12 cellular contexts compared by ENCODE assay signal in genomic region chr3:100164730-100165129, GRCh38.
"Had no signal": no experiment of that assay in that cellular context is flagged by ENCODE, and none has a peak within 500 bp of the region (broad histone marks: within the 10 kb centered on the region; RNA-seq: fewer than 3 reads in every experiment).

No MANE protein-coding gene starts in this region.

- H3K4me3 ChIP-seq: neural progenitor cell, ovary, upper lobe of right lung had no signal

- DNase-seq: activated CD4-positive, alpha-beta T cell treated with anti-CD3 and anti-CD28 coated beads for 48 hours; activated CD8-positive, alpha-beta memory T cell treated with anti-CD3 and anti-CD28 coated beads, Interleukin-2, amount 50 U/mL, for 48 hours; activated gamma-delta T cell; activated T-cell treated with anti-CD3 and anti-CD28 coated beads, Interleukin-2, amount 50 U/mL, for 72 hours; amniotic stem cell; effector memory CD4-positive, alpha-beta T cell; ovary; upper lobe of right lung had no signal

- H3K4me1 ChIP-seq: neural progenitor cell had no signal

- H3K27ac ChIP-seq: neural progenitor cell, upper lobe of right lung had no signal

- H3K4me2 ChIP-seq: neural progenitor cell had no signal

- H3K36me3 ChIP-seq: neural progenitor cell, ovary, upper lobe of right lung had no signal

- ATAC-seq: activated naive CD4-positive, alpha-beta T cell treated with anti-CD3 and anti-CD28 coated beads, Interleukin-2, amount 50 U/mL, for 72 hours; activated T-cell treated with anti-CD3 and anti-CD28 coated beads, Interleukin-2, amount 50 U/mL, for 72 hours; stimulated activated effector memory CD8-positive, alpha-beta T cell treated with anti-CD3 and anti-CD28 coated beads, Interleukin-12 subunit alpha, Interleukin-12 subunit beta, amount 100 ng/mL, for 72 hours; upper lobe of right lung; WTC11 had no signal

- H2AFZ ChIP-seq: neural progenitor cell had no signal

- H3K9ac ChIP-seq: neural progenitor cell had no signal

- H3K9me3 ChIP-seq: ovary, upper lobe of right lung had no signal

- H3K27me3 ChIP-seq: neural progenitor cell, ovary, upper lobe of right lung had no signal
